9 cellular contexts compared by ENCODE assay signal in the genomic region with DNA sequence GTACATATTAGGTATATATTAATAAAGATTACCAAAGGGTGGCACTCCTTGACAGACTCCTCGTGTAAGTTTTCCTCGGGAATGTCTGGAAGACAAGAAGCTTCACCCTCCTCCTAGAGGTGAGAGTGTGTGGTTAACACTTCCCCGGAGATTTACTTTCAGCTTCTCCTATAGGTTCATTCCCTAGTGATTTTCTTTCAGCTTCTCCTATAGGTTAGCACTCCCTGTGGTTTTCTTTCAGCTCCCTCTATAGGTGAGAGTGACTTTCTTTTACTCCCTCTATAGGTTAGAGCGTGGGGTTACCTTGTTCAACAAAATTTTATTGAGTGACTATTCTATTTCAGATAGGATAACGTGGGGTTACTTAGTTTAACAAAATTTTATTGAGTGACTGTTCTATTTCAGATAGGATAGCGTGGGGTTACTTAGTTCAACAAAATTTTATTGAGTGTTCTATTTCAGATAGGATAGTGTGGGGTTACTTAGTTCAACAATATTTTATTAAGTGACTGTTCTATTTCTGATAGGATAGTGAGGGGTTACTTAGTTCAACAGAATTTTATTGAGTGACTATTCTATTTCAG. TPM values are rescaled to one million over a fixed set of nuclear protein-coding genes. Genes with fewer than 3 reads are reported as not detected.
DNase-seq lines count a peak whose midpoint lies in the region; ATAC-seq, FAIRE-seq and TF ChIP-seq lines count a peak whose summit lies in the region.
"Had no signal": no experiment of that assay in that cellular context is flagged by ENCODE, and none has a peak within 500 bp of the region (broad histone marks: within the 10 kb centered on the region; RNA-seq: fewer than 3 reads in every experiment).

No MANE protein-coding gene starts in this region.

- no peak overlapping the region for H3K4me3 ChIP-seq in K562

- no peaks in the 10 kb centered on the region for H3K4me1 Mint-ChIP-seq in Calu3 (ENCODE audit: low read depth, unreplicated experiment)
- no peaks in the 10 kb centered on the region for H3K4me1 Mint-ChIP-seq in stimulated activated naive B cell treated with anti-CD40 and anti-IgM and Interleukin-4, amounts not matched to agents 10 μg/mL and 1 μg/mL and 100 μg/mL, for 72 hours

- no peaks in the 10 kb centered on the region for H4K20me1 ChIP-seq in K562 (replicated peaks; ENCODE audit: control insufficient read depth, insufficient read depth, low read length)

- no peak overlapping the region for H3K4me2 ChIP-seq in K562 (ENCODE audit: insufficient read depth, low read length)

- POLR2A ChIA-PET in K562 (lab: Yijun Ruan, JAX) = interaction anchor here (0.6 to 0.8 kb wide), 2 partner anchors 10 to 245 kb away, joined by 3 to 4 read pairs; no protein-coding TSS in a partner anchor

- TF ChIP-seq EP300 in K562 (IDR thresholded peaks at IDR 0.05; ENCODE audit: low read length) = no peak

- 24% methylated on average over 6 of the region's 6 CpGs for WGBS in K562 (ENCODE audit: insufficient coverage, low coverage, missing lambda C conversion rate)

- no peaks in the 10 kb centered on the region for H3K27me3 ChIP-seq in K562 (ENCODE audit: control insufficient read depth in 2 of 2, insufficient read depth in 2 of 2, low read length in 2 of 2)

- no peaks in the 10 kb centered on the region for H3K9me3 Mint-ChIP-seq in Calu3 (ENCODE audit: low read depth, unreplicated experiment)
- H3K9me3 Mint-ChIP-seq in stimulated activated naive B cell treated with anti-CD40 and anti-IgM and Interleukin-4, amounts not matched to agents 10 μg/mL and 1 μg/mL and 100 μg/mL, for 72 hours = no peaks in the 10 kb centered on the region
- H3K9me3 Mint-ChIP-seq: IgD-negative memory B cell had no signal

- BruUV-seq in Calu3 (replicated peaks; lab: Mats Ljungman, UMichigan) = no TSS peak
- BruUV-seq in K562 (replicated peaks; lab: Mats Ljungman, UMichigan) = no TSS peak

- H3K4me1 ChIP-seq in K562 (replicated peaks in 1 of 2; ENCODE audit: control insufficient read depth in 2 of 2, insufficient read depth in 2 of 2, low read length in 2 of 2) = no peaks in the 10 kb centered on the region

- no peak overlapping the region for H3K27ac Mint-ChIP-seq in Calu3 (ENCODE audit: unreplicated experiment)
- H3K27ac Mint-ChIP-seq in stimulated activated naive B cell treated with anti-CD40 and anti-IgM and Interleukin-4, amounts not matched to agents 10 μg/mL and 1 μg/mL and 100 μg/mL, for 72 hours = no peak overlapping the region
- H3K27ac Mint-ChIP-seq: IgD-negative memory B cell had no signal

- intact Hi-C loops in Calu3 (cut with micrococcal nuclease; ENCODE audit: unreplicated experiment) = no loop called here
- intact Hi-C loops in K562 (cut with micrococcal nuclease) = loop anchor here (5.0 kb wide), 1 partner anchor 37 kb away; no protein-coding TSS in a partner anchor

- TF ChIP-seq RAD21 in K562 (CRISPR knock-in tag; conservative IDR thresholded peaks at IDR 0.05 in 1 of 2, IDR thresholded peaks at IDR 0.05 in 1 of 2) = peak; percentile 16 to 48; a peak in 3 of 4 replicates

- peak; percentile 86 for ATAC-seq in GM21529 (IDR thresholded peaks at IDR 0.05; ENCODE audit: unreplicated experiment)
- ATAC-seq in K562 = peak; percentile 99
- peak; percentile 66 to 78 for ATAC-seq in stimulated activated naive B cell treated with anti-CD40 and anti-IgM and Interleukin-4, amounts not matched to agents 10 μg/mL and 1 μg/mL and 100 μg/mL, for 72 hours (replicated peaks)
- ATAC-seq in HG03571 (IDR thresholded peaks at IDR 0.05; ENCODE audit: unreplicated experiment) = no peak
- no peak for ATAC-seq in GM18505 (IDR thresholded peaks at IDR 0.05; ENCODE audit: unreplicated experiment)

- H3K9me3 ChIP-seq in K562 (replicated peaks; ENCODE audit: control insufficient read depth, insufficient read depth, low read depth, low read length) = no peaks in the 10 kb centered on the region

- TF ChIP-seq CTCF in Calu3 (IDR thresholded peaks at IDR 0.05; ENCODE audit: unreplicated experiment) = peak; percentile 27
- TF ChIP-seq CTCF in K562 (IDR thresholded peaks at IDR 0.05 in 2 of 3, conservative IDR thresholded peaks at IDR 0.05 in 1 of 3; ENCODE audit: insufficient read depth in 2 of 3, low read depth in 1 of 3, low read length in 3 of 3) = peak; percentile 56 to 92 (median 84); a peak in 5 of 6 replicates

- no peaks in the 10 kb centered on the region for H3K27me3 Mint-ChIP-seq in Calu3 (ENCODE audit: unreplicated experiment)
- H3K27me3 Mint-ChIP-seq in stimulated activated naive B cell treated with anti-CD40 and anti-IgM and Interleukin-4, amounts not matched to agents 10 μg/mL and 1 μg/mL and 100 μg/mL, for 72 hours = no peaks in the 10 kb centered on the region

- H3K9ac ChIP-seq in K562 (ENCODE audit: insufficient read depth in 1 of 2, low read depth in 2 of 2, low read length in 2 of 2) = no peak overlapping the region

- no peaks in the 10 kb centered on the region for H3K9me1 ChIP-seq in K562 (ENCODE audit: control insufficient read depth, insufficient read depth, low read length)

- no peak for TF ChIP-seq POLR2A in K562 (conservative IDR thresholded peaks at IDR 0.05)
- no peak for TF ChIP-seq POLR2A in GM18505 (IDR thresholded peaks at IDR 0.05; ENCODE audit: borderline replicate concordance, extremely low read depth, insufficient read depth, insufficient read length)

- no peaks in the 10 kb centered on the region for H3K79me2 ChIP-seq in K562 (ENCODE audit: control insufficient read depth, insufficient read depth, low read length)

- peaks cover 2% of the 10 kb centered on the region; the same call in 1 of the 3 replicates for H3K36me3 ChIP-seq in K562 (ENCODE audit: control insufficient read depth, insufficient read depth, low read length)

- in situ Hi-C loops in K562 (cut with MboI) = loop anchor here (10.0 kb wide), 1 partner anchor 229 kb away; no protein-coding TSS in a partner anchor

- peak overlapping the region; percentile 37; the same call in 1 of the 2 replicates for H2AFZ ChIP-seq in K562 (ENCODE audit: low read depth, low read length)

- FAIRE-seq in K562 (lab: Jason Lieb, UNC) = peak; percentile 81

- DNase-seq in Calu3 (peak; percentile 2), NCI-H1436 treated with DMSO at 0.1 percent for 48 hours (lab: John Stamatoyannopoulos, UW) (peak; percentile 2), K562 (ENCODE audit: extremely low read depth in 1 of 4, low spot score in 3 of 4) (peak; percentile 59 to 88 (median 72)), middle frontal gyrus (ENCODE audit: extremely low spot score, low spot score) (no peak)
- DNase-seq in stimulated activated naive B cell treated with anti-CD40 and anti-IgM and Interleukin-4, amounts not matched to agents 10 μg/mL and 1 μg/mL and 100 μg/mL, for 72 hours = no peak

- no peak overlapping the region for H3K27ac ChIP-seq in K562 (ENCODE audit: extremely low read depth, low read depth, low read length)

- no peaks in the 10 kb centered on the region for H3K36me3 Mint-ChIP-seq in Calu3 (ENCODE audit: insufficient read depth, unreplicated experiment)
- H3K36me3 Mint-ChIP-seq in stimulated activated naive B cell treated with anti-CD40 and anti-IgM and Interleukin-4, amounts not matched to agents 10 μg/mL and 1 μg/mL and 100 μg/mL, for 72 hours = peaks cover 2 to 3% of the 10 kb centered on the region in 2 donors

- CTCF ChIA-PET in Calu3 (lab: Charles Lee) = interaction anchor here (0.6 to 1.8 kb wide), 4 partner anchors 194 to 280 kb away, joined by 3 to 19 read pairs (median 4); no protein-coding TSS in a partner anchor
- CTCF ChIA-PET in K562 (lab: Yijun Ruan, JAX; ENCODE audit: low intra/inter-chr PET ratio) = interaction anchor here (1.2 kb wide), 1 partner anchor 243 kb away, joined by 3 read pairs; no protein-coding TSS in a partner anchor

- no peak overlapping the region for H3K4me3 Mint-ChIP-seq in Calu3 (ENCODE audit: low read depth, unreplicated experiment)
- H3K4me3 Mint-ChIP-seq in stimulated activated naive B cell treated with anti-CD40 and anti-IgM and Interleukin-4, amounts not matched to agents 10 μg/mL and 1 μg/mL and 100 μg/mL, for 72 hours = no peak overlapping the region

RNA-seq across cellular contexts. Expression of gene PABIR2, which starts 32.7 kb away (rescaled TPM):
- total RNA-seq in Calu3 (2022) = 45.7 and 54.2 TPM in 2 replicates
- total RNA-seq in K562 (2011; cell fraction: chromatin; rRNA removed; ENCODE audit: low replicate concordance) = 43.6 and 79.1 TPM in 2 replicates
- 24.0 and 30.3 TPM in 2 replicates for total RNA-seq in K562 (2011; cell fraction: nucleolus; rRNA removed)
- 42.7 and 59.7 TPM in 2 replicates for total RNA-seq in K562 (2011; cell fraction: nucleoplasm; rRNA removed)
- 9.2 and 11.2 TPM in 2 replicates for total RNA-seq in K562 (2014; rRNA removed)
- total RNA-seq in K562 (2014; rRNA removed; fragmentation: Illumina TruSeq; extraction: Trizol) = 16.7 and 17.3 TPM in 2 replicates
- total RNA-seq in K562 (2015; rRNA removed; fragmentation: Illumina TruSeq; extraction: Trizol) = 14.4 and 15.5 TPM in 2 replicates
- total RNA-seq in K562 (2021) = 38.4 and 44.7 TPM in 2 replicates
- 39.7 and 43.8 TPM in 2 replicates for polyA plus RNA-seq in K562 (2011; rRNA removed)
- polyA plus RNA-seq in K562 (2011; cell fraction: cytosol; rRNA removed) = 17.2 and 19.7 TPM in 2 replicates
- 81.5 and 87.8 TPM in 2 replicates for polyA plus RNA-seq in K562 (2011; cell fraction: nucleus; rRNA removed)
- polyA plus RNA-seq in K562 (2012) = 45.6 and 48.6 TPM in 2 replicates
- 58.4 and 60.7 TPM in 2 replicates for polyA plus RNA-seq in K562 (2014; fragmentation: Illumina TruSeq; extraction: Trizol)
- 10 to 100 TPM; 20.3 to 24.0 TPM for polyA plus RNA-seq in K562 (2014; fragmentation: Nextera tagmentation; extraction: Ambion mirVana)
- polyA plus RNA-seq in K562 (2014; rRNA removed) = 40.9 and 44.0 TPM in 2 replicates
- polyA minus RNA-seq in K562 (2011; rRNA and poly(A)+ RNA removed) = 15.8 and 17.4 TPM in 2 replicates
- 19.5 TPM in 2 replicates for polyA minus RNA-seq in K562 (2011; cell fraction: cytosol; rRNA and poly(A)+ RNA removed)
- polyA minus RNA-seq in K562 (2011; cell fraction: nucleus; rRNA and poly(A)+ RNA removed) = 12.7 and 13.1 TPM in 2 replicates

Comparison
In these comparisons a context has a peak if more than half of its experiments do, and no peak if none do; other contexts are left out.
1. DNase-seq: peak in Calu3 (single experiment), NCI-H1436 treated with DMSO at 0.1 percent for 48 hours (single experiment) and K562 (4 of 4); none in stimulated activated naive B cell treated with anti-CD40 and anti-IgM and Interleukin-4, amounts not matched to agents 10 μg/mL and 1 μg/mL and 100 μg/mL, for 72 hours (single experiment) and middle frontal gyrus (single experiment).
2. ATAC-seq: peak in GM21529 (single experiment), K562 (single experiment) and stimulated activated naive B cell treated with anti-CD40 and anti-IgM and Interleukin-4, amounts not matched to agents 10 μg/mL and 1 μg/mL and 100 μg/mL, for 72 hours (2 of 2); none in HG03571 (single experiment) and GM18505 (single experiment).